ENCODE assay signal across 8 cellular contexts in the genomic region with DNA sequence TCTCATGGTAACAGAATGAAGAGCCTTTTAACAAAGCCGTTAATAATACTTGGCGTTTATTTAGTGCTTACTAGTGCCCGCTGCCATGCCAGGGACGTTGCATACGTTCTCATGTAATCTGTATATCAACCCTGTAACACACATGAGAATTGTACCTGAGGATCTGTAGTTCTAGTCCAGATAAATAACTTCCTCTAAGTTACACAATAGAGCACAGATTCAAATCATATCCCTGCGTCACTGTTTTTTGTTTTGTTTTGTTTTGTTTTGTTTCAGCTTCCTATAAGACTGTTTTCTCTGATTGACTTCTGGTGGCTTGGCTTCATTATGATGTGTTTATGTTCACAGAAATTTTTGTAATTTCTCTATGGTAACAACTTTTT. TPM values are rescaled to one million over a fixed set of nuclear protein-coding genes. Genes with fewer than 3 reads are reported as not detected.
A peak's percentile ranks its signal among the peaks of the same experiment; 100 is the strongest.
DNase-seq lines count a peak whose midpoint lies in the region; ATAC-seq and TF ChIP-seq lines count a peak whose summit lies in the region.

No MANE protein-coding gene starts in this region.

- peak overlapping the region; percentile 77 for H3K4me3 ChIP-seq in NB4 (ENCODE audit: low read depth, low read length)
- H3K4me3 ChIP-seq in endodermal cell (ENCODE audit: low read length), result peak overlapping the region; percentile 84
- peak overlapping the region; percentile 50 for H3K4me3 ChIP-seq in ovary

- WGBS in endodermal cell (ENCODE audit: insufficient coverage in 1 of 2, insufficient read length in 1 of 2), 2 experiments, result 70 to 85% methylated on average over 5 to 6 of the region's 6 CpGs
- WGBS in ovary, 3 donors, result 8 to 13% (median 9%) methylated on average over 6 of the region's 6 CpGs

- TF ChIP-seq EP300 in ovary (IDR thresholded peaks at IDR 0.05), result no peak

- H3K9me3 ChIP-seq in endodermal cell (ENCODE audit: control insufficient read depth, low read length) (no peaks in the 10 kb centered on the region), ovary (no peaks in the 10 kb centered on the region)

- no peak for TF ChIP-seq POLR2A in NB4 (IDR thresholded peaks at IDR 0.05; ENCODE audit: extremely low read depth, insufficient read length)
- no peak for TF ChIP-seq POLR2A in ovary (IDR thresholded peaks at IDR 0.05)

- TF ChIP-seq CTCF in NB4 (IDR thresholded peaks at IDR 0.05; ENCODE audit: low read depth, low read length) (no peak), endodermal cell (conservative IDR thresholded peaks at IDR 0.05) (no peak), ovary (IDR thresholded peaks at IDR 0.05) (no peak)

- peak overlapping the region; percentile 90 for H3K4me3 Mint-ChIP-seq in endodermal cell

- H3K9me3 Mint-ChIP-seq in endodermal cell, result no peaks in the 10 kb centered on the region

- no peaks in the 10 kb centered on the region for H3K27me3 Mint-ChIP-seq in endodermal cell (ENCODE audit: insufficient read depth)

- peak overlapping the region; percentile 95 for H3K27ac Mint-ChIP-seq in endodermal cell

- peaks cover 41% of the 10 kb centered on the region for H3K36me3 Mint-ChIP-seq in endodermal cell (ENCODE audit: low read depth)

- H3K4me1 ChIP-seq in endodermal cell (ENCODE audit: control insufficient read depth, insufficient read depth, low read length) (no peaks in the 10 kb centered on the region), ovary (ENCODE audit: insufficient read depth) (peaks cover 4% of the 10 kb centered on the region)

- H3K27ac ChIP-seq in endodermal cell (ENCODE audit: low read depth, low read length) (no peak overlapping the region), ovary (no peak overlapping the region)

- peak; percentile 6 for ATAC-seq in GM19035 (IDR thresholded peaks at IDR 0.05; ENCODE audit: unreplicated experiment)

- intact Hi-C loops in ovary (cut with DNase I), result no loop called here

- peak overlapping the region; percentile 39 for H3K9ac ChIP-seq in endodermal cell (ENCODE audit: extremely low read depth, low read length, poor library complexity, severe bottlenecking)

- H3K27me3 ChIP-seq in endodermal cell (ENCODE audit: control insufficient read depth, insufficient read depth, low read length, poor library complexity, severe bottlenecking) (no peaks in the 10 kb centered on the region), ovary (no peaks in the 10 kb centered on the region)

- H3K4me1 Mint-ChIP-seq in endodermal cell, result peaks cover 12% of the 10 kb centered on the region

- no peak for DNase-seq in NB4 (ENCODE audit: low read depth)
- DNase-seq in endodermal cell, result no peak
- DNase-seq in ovary, result no peak
- DNase-seq in SIG-M5 treated with dmso at 0.1 percent for 504 hours (lab: John Stamatoyannopoulos, UW; ENCODE audit: unreplicated experiment), result no peak
- no peak for DNase-seq in ureter (ENCODE audit: low spot score)
- no peak for DNase-seq in superior temporal gyrus (ENCODE audit: extremely low spot score)
- DNase-seq in dedifferentiated amniotic fluid mesenchymal stem cell (ENCODE audit: extremely low spot score), result no peak

- peaks cover 39% of the 10 kb centered on the region for H3K36me3 ChIP-seq in endodermal cell (ENCODE audit: control insufficient read depth, insufficient read depth, low read length)
- no peaks in the 10 kb centered on the region for H3K36me3 ChIP-seq in ovary

RNA-seq across cellular contexts. Expression of gene ZSCAN16, which starts 0.6 kb away (rescaled TPM):
- 1 to 10 TPM; 6.0 to 7.4 TPM for total RNA-seq in endodermal cell
- 6.1 TPM for polyA plus RNA-seq in endodermal cell (2013, experiment 1 of 2)
- 5.2 TPM for polyA plus RNA-seq in endodermal cell (2013, experiment 2 of 2)
- total RNA-seq in ovary, result 1 to 10 TPM; 2.6 to 4.4 (median 3.1) TPM
- 1 to 10 TPM; 3.2 to 4.0 TPM for polyA plus RNA-seq in ovary
- 9.9 TPM for total RNA-seq in ureter

RNA-seq across cellular contexts. Expression of gene ZKSCAN8, which starts 16.7 kb away (rescaled TPM):
- 10 to 100 TPM; 29.0 to 41.6 TPM for total RNA-seq in endodermal cell
- polyA plus RNA-seq in endodermal cell (2013, experiment 1 of 2), result 35.5 TPM
- polyA plus RNA-seq in endodermal cell (2013, experiment 2 of 2), result 31.8 TPM
- 10 to 100 TPM; 16.8 to 44.6 (median 31.9) TPM for total RNA-seq in ovary
- polyA plus RNA-seq in ovary, result 10 to 100 TPM; 13.6 to 30.3 TPM
- total RNA-seq in ureter, result 28.6 TPM

RNA-seq across cellular contexts. Expression of gene ZNF165, which starts 44.6 kb away (rescaled TPM):
- total RNA-seq in endodermal cell (1 to 10 TPM; 5.7 to 7.1 TPM), ovary (1 to 10 TPM in 3 of 7 donors, under 1 TPM in 4; 0.24 to 2.3 (median 0.82) TPM), ureter (1.6 TPM)
- polyA plus RNA-seq in endodermal cell (2013, experiment 1 of 2), result 1.7 TPM
- polyA plus RNA-seq in endodermal cell (2013, experiment 2 of 2), result 1.7 TPM
- under 1 TPM; 0.52 to 0.61 TPM for polyA plus RNA-seq in ovary
